In the genomic region with DNA sequence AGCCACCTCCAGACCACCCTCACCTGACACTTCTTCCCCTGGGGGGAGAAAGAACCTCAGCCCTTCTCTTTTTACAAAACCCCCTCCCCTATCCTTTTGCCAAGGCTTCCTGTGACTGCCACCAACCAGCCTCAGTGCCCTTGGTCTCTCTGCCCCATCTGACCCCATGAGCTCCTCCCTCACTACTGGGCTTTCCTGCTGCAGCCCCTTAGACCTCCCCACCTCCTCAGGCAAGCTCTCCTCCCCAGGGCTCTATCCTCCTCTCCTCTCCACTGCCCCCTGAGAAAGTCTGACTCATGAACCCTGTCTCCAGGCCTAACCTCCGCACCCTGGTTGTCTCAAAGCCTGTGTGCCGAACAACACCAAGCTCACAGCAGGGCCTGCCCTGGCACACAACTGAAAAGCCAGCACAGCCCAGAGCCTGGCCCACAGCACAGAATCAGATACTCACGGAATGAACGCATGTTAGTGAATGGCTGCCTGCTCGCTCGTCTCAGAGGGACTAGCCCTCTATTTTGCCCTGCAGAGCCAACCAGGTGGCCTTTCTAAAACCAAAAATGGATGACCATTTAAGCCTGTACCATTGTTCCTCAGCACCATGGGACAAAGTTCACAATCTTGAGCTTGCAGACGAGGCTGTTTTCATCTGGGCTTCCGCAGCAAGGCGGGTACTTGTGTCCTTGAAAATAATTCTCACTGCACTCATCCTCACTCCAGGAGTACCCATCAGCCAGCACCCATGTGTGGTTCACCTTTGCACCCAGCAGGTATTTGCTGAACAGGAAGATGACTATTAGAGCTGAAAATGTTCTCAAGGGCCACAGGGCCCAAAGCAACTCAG, we compare ENCODE assay signal across 9 cellular contexts. TPM values are rescaled to one million over a fixed set of nuclear protein-coding genes. Genes with fewer than 3 reads are reported as not detected.
DNase-seq lines count a peak whose midpoint lies in the region; ATAC-seq and TF ChIP-seq lines count a peak whose summit lies in the region.
"Had no signal": no experiment of that assay in that cellular context is flagged by ENCODE, and none has a peak within 500 bp of the region (broad histone marks: within the 10 kb centered on the region; RNA-seq: fewer than 3 reads in every experiment).

No MANE protein-coding gene starts in this region.

- POLR2A ChIA-PET in CD4-positive, alpha-beta memory T cell (lab: Charles Lee; ENCODE audit: partially characterized antibody): interaction anchor here (1.1 kb wide), 1 partner anchor 47 kb away, joined by 5 read pairs; the partner anchor contains the start of gene SELENOK

- H3K9me3 ChIP-seq in CD4-positive, alpha-beta memory T cell (ENCODE audit: control insufficient read depth in 1 of 2, low read length in 2 of 2): no peaks in the 10 kb centered on the region
- no peaks in the 10 kb centered on the region for H3K9me3 ChIP-seq in right atrium auricular region
- no peaks in the 10 kb centered on the region for H3K9me3 ChIP-seq in right cardiac atrium (ENCODE audit: control insufficient read depth, low read length)

- DNase-seq in CD4-positive, alpha-beta memory T cell: no peak
- no peak for DNase-seq in activated naive CD8-positive, alpha-beta T cell treated with anti-CD3 and anti-CD28 coated beads, Interleukin-2, amount 50 U/mL, for 24 hours
- peak; percentile 60 for DNase-seq in mucosa of gallbladder (ENCODE audit: low spot score)
- no peak for DNase-seq in right atrium auricular region (ENCODE audit: low spot score)
- DNase-seq in NOMO-1 (lab: John Stamatoyannopoulos, UW; ENCODE audit: unreplicated experiment in 2 of 2): no peak
- DNase-seq in activated naive CD4-positive, alpha-beta T cell treated with anti-CD3 and anti-CD28 coated beads, Interleukin-2, amount 50 U/mL, for 16 hours: no peak
- DNase-seq in right cardiac atrium: no peak
- DNase-seq: activated CD4-positive, CD25-positive, alpha-beta regulatory T cell had no signal

- H3K4me1 ChIP-seq in CD4-positive, alpha-beta memory T cell (ENCODE audit: insufficient read depth, low read length): no peaks in the 10 kb centered on the region
- H3K4me1 ChIP-seq in right atrium auricular region: peaks cover 0 to 29% of the 10 kb centered on the region in 2 donors
- peaks cover 3% of the 10 kb centered on the region for H3K4me1 ChIP-seq in right cardiac atrium (ENCODE audit: control insufficient read depth, insufficient read depth, low read length)

- peaks cover 5% of the 10 kb centered on the region for H3K27me3 ChIP-seq in CD4-positive, alpha-beta memory T cell (ENCODE audit: insufficient read depth, low read length)
- H3K27me3 ChIP-seq in right atrium auricular region: no peaks in the 10 kb centered on the region
- H3K27me3 ChIP-seq in right cardiac atrium (ENCODE audit: control insufficient read depth, insufficient read depth): no peaks in the 10 kb centered on the region

- no peaks in the 10 kb centered on the region for H3K9me3 Mint-ChIP-seq in CD4-positive, alpha-beta memory T cell
- no peaks in the 10 kb centered on the region for H3K9me3 Mint-ChIP-seq in activated naive CD8-positive, alpha-beta T cell treated with anti-CD3 and anti-CD28 coated beads, Interleukin-2, amount 50 U/mL, for 24 hours

- ATAC-seq in GM21786 (IDR thresholded peaks at IDR 0.05; ENCODE audit: unreplicated experiment): peak; percentile 3
- peak; percentile 16 for ATAC-seq in activated naive CD8-positive, alpha-beta T cell treated with anti-CD3 and anti-CD28 coated beads, Interleukin-2, amount 50 U/mL, for 24 hours
- ATAC-seq in right cardiac atrium: no peak

- TF ChIP-seq CTCF in right atrium auricular region (IDR thresholded peaks at IDR 0.05): no peak

- H3K27me3 Mint-ChIP-seq in CD4-positive, alpha-beta memory T cell: peaks cover 30 to 35% of the 10 kb centered on the region in 2 donors
- H3K27me3 Mint-ChIP-seq in activated naive CD8-positive, alpha-beta T cell treated with anti-CD3 and anti-CD28 coated beads, Interleukin-2, amount 50 U/mL, for 24 hours: peaks cover 52% of the 10 kb centered on the region

- peak overlapping the region in 1 of 7 donors; percentile 8 for H3K27ac Mint-ChIP-seq in CD4-positive, alpha-beta memory T cell
- no peak overlapping the region for H3K27ac Mint-ChIP-seq in activated naive CD8-positive, alpha-beta T cell treated with anti-CD3 and anti-CD28 coated beads, Interleukin-2, amount 50 U/mL, for 24 hours

- no peaks in the 10 kb centered on the region for H3K36me3 Mint-ChIP-seq in CD4-positive, alpha-beta memory T cell
- no peaks in the 10 kb centered on the region for H3K36me3 Mint-ChIP-seq in activated naive CD8-positive, alpha-beta T cell treated with anti-CD3 and anti-CD28 coated beads, Interleukin-2, amount 50 U/mL, for 24 hours (ENCODE audit: low read depth)

- H3K4me3 Mint-ChIP-seq in CD4-positive, alpha-beta memory T cell: peak overlapping the region in 7 of 8 donors; percentile 7 to 75 (median 66)
- H3K4me3 Mint-ChIP-seq in activated naive CD8-positive, alpha-beta T cell treated with anti-CD3 and anti-CD28 coated beads, Interleukin-2, amount 50 U/mL, for 24 hours: peak overlapping the region; percentile 55

- CTCF ChIA-PET in CD4-positive, alpha-beta memory T cell (lab: Charles Lee; ENCODE audit: partially characterized antibody): interaction anchor here (1.0 kb wide), 1 partner anchor 9 kb away, joined by 3 read pairs; no protein-coding TSS in a partner anchor

- 87% methylated on average over 9 of the region's 9 CpGs for WGBS in right cardiac atrium

- intact Hi-C loops in CD4-positive, alpha-beta memory T cell (cut with micrococcal nuclease): no loop called here
- intact Hi-C loops in right cardiac atrium (cut with DNase I): no loop called here

- H3K27ac ChIP-seq in CD4-positive, alpha-beta memory T cell (ENCODE audit: low read depth, low read length): no peak overlapping the region
- no peak overlapping the region for H3K27ac ChIP-seq in right atrium auricular region
- no peak overlapping the region for H3K27ac ChIP-seq in right cardiac atrium (ENCODE audit: low read length)

- peaks cover 2 to 13% (median 7%) of the 10 kb centered on the region in 4 donors for H3K4me1 Mint-ChIP-seq in CD4-positive, alpha-beta memory T cell
- H3K4me1 Mint-ChIP-seq in activated naive CD8-positive, alpha-beta T cell treated with anti-CD3 and anti-CD28 coated beads, Interleukin-2, amount 50 U/mL, for 24 hours: peaks cover 10% of the 10 kb centered on the region

- no peak overlapping the region for H3K4me3 ChIP-seq in CD4-positive, alpha-beta memory T cell (ENCODE audit: low read length in 2 of 2)
- no peak overlapping the region for H3K4me3 ChIP-seq in right atrium auricular region
- no peak overlapping the region for H3K4me3 ChIP-seq in right cardiac atrium (ENCODE audit: low read length)

- no peaks in the 10 kb centered on the region for H3K36me3 ChIP-seq in CD4-positive, alpha-beta memory T cell (ENCODE audit: insufficient read depth, low read length)
- no peaks in the 10 kb centered on the region for H3K36me3 ChIP-seq in right atrium auricular region

RNA-seq across cellular contexts. Expression of gene CHDH, which starts 1.7 kb away (rescaled TPM):
- total RNA-seq in CD4-positive, alpha-beta memory T cell: under 1 TPM; 0.23 to 0.47 TPM
- under 1 TPM in 1 of 2 donors, not detected in 1; 0.67 TPM for polyA plus RNA-seq in CD4-positive, alpha-beta memory T cell
- total RNA-seq in mucosa of gallbladder (46.4 TPM), right atrium auricular region (1 to 10 TPM; 2.2 to 10.0 TPM), right cardiac atrium (1 to 10 TPM; 4.6 to 8.2 (median 6.9) TPM)
- 2.2 TPM for polyA plus RNA-seq in right cardiac atrium

RNA-seq across cellular contexts. Expression of gene IL17RB, which starts 1.9 kb away (rescaled TPM):
- under 1 TPM; 0.64 to 0.87 TPM for total RNA-seq in CD4-positive, alpha-beta memory T cell
- polyA plus RNA-seq in CD4-positive, alpha-beta memory T cell: 1 to 10 TPM in 1 of 2 donors, under 1 TPM in 1; 0.09 to 1.0 TPM
- total RNA-seq in mucosa of gallbladder (13.3 TPM), right atrium auricular region (1 to 10 TPM in 1 of 2 donors, under 1 TPM in 1; 0.83 to 1.1 TPM), right cardiac atrium (1 to 10 TPM; 1.4 to 2.9 (median 2.2) TPM)
- polyA plus RNA-seq in right cardiac atrium: 1.3 TPM

RNA-seq across cellular contexts. Expression of gene ACTR8, which starts 37.5 kb away (rescaled TPM):
- 10 to 100 TPM; 37.7 to 38.1 TPM for total RNA-seq in CD4-positive, alpha-beta memory T cell
- polyA plus RNA-seq in CD4-positive, alpha-beta memory T cell: 10 to 100 TPM; 13.1 to 24.7 TPM
- total RNA-seq in mucosa of gallbladder: 31.5 TPM
- total RNA-seq in right atrium auricular region: 10 to 100 TPM; 23.7 to 24.3 TPM
- 10 to 100 TPM; 31.5 to 47.9 (median 36.9) TPM for total RNA-seq in right cardiac atrium
- polyA plus RNA-seq in right cardiac atrium: 13.4 TPM

RNA-seq across cellular contexts. Expression of gene SELENOK, which starts 47.2 kb away (rescaled TPM):
- 10 to 100 TPM; 43.2 to 50.7 TPM for total RNA-seq in CD4-positive, alpha-beta memory T cell
- 100 to 1,000 TPM; 103 to 134 TPM for polyA plus RNA-seq in CD4-positive, alpha-beta memory T cell
- total RNA-seq in mucosa of gallbladder: 52.2 TPM
- 10 to 100 TPM; 67.9 to 77.0 TPM for total RNA-seq in right atrium auricular region
- 100 to 1,000 TPM in 2 of 4 donors, 10 to 100 TPM in 2; 86.9 to 115 (median 101) TPM for total RNA-seq in right cardiac atrium
- 187 TPM for polyA plus RNA-seq in right cardiac atrium

Comparison
In these comparisons a context has a peak if more than half of its experiments do, and no peak if none do; other contexts are left out.
1. ATAC-seq: peak in GM21786 (single experiment) and activated naive CD8-positive, alpha-beta T cell treated with anti-CD3 and anti-CD28 coated beads, Interleukin-2, amount 50 U/mL, for 24 hours (single experiment); none in right cardiac atrium (0 of 2).